9 cellular contexts compared by ENCODE assay signal in the genomic region with DNA sequence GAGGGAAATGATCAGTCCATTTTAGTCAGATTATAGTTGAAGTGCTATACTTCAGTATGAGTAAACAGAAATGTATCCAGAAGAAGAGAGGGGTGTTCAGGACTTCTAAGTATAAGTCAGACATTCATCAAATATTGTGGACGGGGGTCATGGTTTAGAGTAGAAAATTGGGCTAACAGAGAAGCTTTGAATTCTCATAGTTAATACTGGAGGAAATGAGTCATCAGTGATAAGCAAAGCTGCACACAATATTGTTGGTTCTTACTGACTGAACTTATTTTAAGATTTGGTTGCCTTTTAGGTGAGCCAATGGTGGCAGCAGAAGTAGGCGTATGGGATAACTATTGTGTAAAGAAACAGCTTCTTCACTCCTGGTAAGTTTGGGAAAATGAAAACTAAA. TPM values are rescaled to one million over a fixed set of nuclear protein-coding genes. Genes with fewer than 3 reads are reported as not detected.
A peak's percentile ranks its signal among the peaks of the same experiment; 100 is the strongest.
DNase-seq lines count a peak whose midpoint lies in the region; ATAC-seq and TF ChIP-seq lines count a peak whose summit lies in the region.
"Had no signal": no experiment of that assay in that cellular context is flagged by ENCODE, and none has a peak within 500 bp of the region (broad histone marks: within the 10 kb centered on the region; RNA-seq: fewer than 3 reads in every experiment).

No MANE protein-coding gene starts in this region.

- ATAC-seq in HG03565 (IDR thresholded peaks at IDR 0.05; ENCODE audit: unreplicated experiment) (no peak), GM21367 (IDR thresholded peaks at IDR 0.05; ENCODE audit: unreplicated experiment) (no peak)

- DNase-seq in DMS53 (lab: John Stamatoyannopoulos, UW) (peak; percentile 41), DMS53 treated with DMSO at 0.1 percent for 48 hours (lab: John Stamatoyannopoulos, UW; ENCODE audit: unreplicated experiment) (no peak), PC-9 (peak in 1 of 2 experiments; percentile 80), brain microvascular endothelial cell (peak; percentile 69), osteoblast (ENCODE audit: insufficient read length, low spot score, missing footprints) (peak; percentile 86), NCI-H526 treated with DMSO at 0.1 percent for 48 hours (lab: John Stamatoyannopoulos, UW) (no peak)

- BruUV-seq in PC-9 (replicated peaks; lab: Mats Ljungman, UMichigan): no TSS peak

- H3K27me3 ChIP-seq in PC-9 (ENCODE audit: insufficient read depth, low read depth): no peaks in the 10 kb centered on the region
- no peaks in the 10 kb centered on the region for H3K27me3 ChIP-seq in brain microvascular endothelial cell (replicated peaks)
- H3K27me3 ChIP-seq in osteoblast (ENCODE audit: insufficient read depth, low read length): no peaks in the 10 kb centered on the region
- H3K27me3 ChIP-seq: neural progenitor cell had no signal

- POLR2A ChIA-PET in PC-9 (lab: Charles Lee; ENCODE audit: unreplicated experiment): interaction anchor here (0.6 to 5.7 kb wide), 6 partner anchors 8 to 929 kb away, joined by 3 to 63 read pairs (median 4); partner anchors contain the start of genes CCT6A and PSPH

- H4K20me1 ChIP-seq in PC-9 (ENCODE audit: insufficient read depth) (peaks cover 44% of the 10 kb centered on the region), osteoblast (ENCODE audit: insufficient read depth, low read length) (no peaks in the 10 kb centered on the region)

- in situ Hi-C loops in brain microvascular endothelial cell (cut with HindIII; ENCODE audit: low pct_ligation_motif_present, low sequenced_read_pairs): no loop called here

- H3K4me3 ChIP-seq in PC-9 (no peak overlapping the region), brain microvascular endothelial cell (ENCODE audit: low read depth, low read length) (no peak overlapping the region), osteoblast (ENCODE audit: insufficient read depth, low read length) (no peak overlapping the region)
- H3K4me3 ChIP-seq: neural progenitor cell had no signal

- H2AFZ ChIP-seq in PC-9 (no peak overlapping the region), osteoblast (ENCODE audit: low read length) (no peak overlapping the region)
- H2AFZ ChIP-seq: neural progenitor cell had no signal

- H3K36me3 ChIP-seq in PC-9 (ENCODE audit: low read depth): peaks cover 60% of the 10 kb centered on the region
- H3K36me3 ChIP-seq in brain microvascular endothelial cell (replicated peaks): peaks cover 48% of the 10 kb centered on the region
- peaks cover 57% of the 10 kb centered on the region for H3K36me3 ChIP-seq in osteoblast (ENCODE audit: insufficient read depth, low read length)

- H3K79me2 ChIP-seq in PC-9 (ENCODE audit: low read depth) (peaks cover 59% of the 10 kb centered on the region), osteoblast (ENCODE audit: insufficient read depth, low read length) (peaks cover 27% of the 10 kb centered on the region)

- H3K27ac ChIP-seq in PC-9 (peak overlapping the region; percentile 71), brain microvascular endothelial cell (peak overlapping the region; percentile 88), osteoblast (ENCODE audit: low read depth, low read length) (peak overlapping the region; percentile 89)
- H3K27ac ChIP-seq: neural progenitor cell had no signal

- H3K4me2 ChIP-seq in PC-9: peak overlapping the region; percentile 80
- peak overlapping the region; percentile 47 for H3K4me2 ChIP-seq in osteoblast (ENCODE audit: insufficient read depth, low read length)
- H3K4me2 ChIP-seq: neural progenitor cell had no signal

- intact Hi-C loops in PC-9 (cut with micrococcal nuclease; ENCODE audit: unreplicated experiment): loop anchor here (5.0 kb wide), 2 partner anchors 45 to 505 kb away; partner anchors contain the start of gene CHCHD2

- CTCF ChIA-PET in PC-9 (lab: Charles Lee): interaction anchor here (1.1 kb wide), 1 partner anchor 11 kb away, joined by 3 read pairs; the partner anchor contains the start of genes CCT6A and PSPH

- TF ChIP-seq CTCF in PC-9 (conservative IDR thresholded peaks at IDR 0.05) (no peak), brain microvascular endothelial cell (IDR thresholded peaks at IDR 0.05; ENCODE audit: low read depth, low read length, missing control alignments) (no peak), osteoblast (IDR thresholded peaks at IDR 0.05; ENCODE audit: extremely low read depth, low read depth, low read length) (no peak)

- H3K9me3 ChIP-seq in PC-9 (ENCODE audit: insufficient read depth, low read depth): no peaks in the 10 kb centered on the region
- no peaks in the 10 kb centered on the region for H3K9me3 ChIP-seq in osteoblast (ENCODE audit: low read depth, low read length)

- H3K9me2 ChIP-seq in PC-9 (ENCODE audit: insufficient read depth): no peaks in the 10 kb centered on the region

- H3F3A ChIP-seq in PC-9 (ENCODE audit: insufficient read depth, low read depth): peaks cover 83% of the 10 kb centered on the region

- H3K4me1 ChIP-seq in PC-9 (replicated peaks; ENCODE audit: insufficient read depth) (peaks cover 67% of the 10 kb centered on the region), osteoblast (ENCODE audit: insufficient read depth, low read length) (peaks cover 29% of the 10 kb centered on the region)
- H3K4me1 ChIP-seq: neural progenitor cell had no signal

RNA-seq across cellular contexts. Expression of gene SUMF2, which starts 1.7 kb away (rescaled TPM):
- total RNA-seq in PC-9 (2021) (256 and 305 TPM in 2 replicates), osteoblast (230 and 231 TPM in 2 replicates)

RNA-seq across cellular contexts. Expression of gene CCT6A, which starts 10.8 kb away (rescaled TPM):
- 308 and 323 TPM in 2 replicates for total RNA-seq in PC-9 (2021)
- 130 and 141 TPM in 2 replicates for total RNA-seq in osteoblast

RNA-seq across cellular contexts. Expression of gene PSPH, which starts 11.1 kb away (rescaled TPM):
- 89.5 and 103 TPM in 2 replicates for total RNA-seq in PC-9 (2021)
- 45.4 and 49.9 TPM in 2 replicates for total RNA-seq in osteoblast

RNA-seq across cellular contexts. Expression of gene PHKG1, which starts 30.4 kb away (rescaled TPM):
- total RNA-seq in PC-9 (2021) (2.7 and 3.9 TPM in 2 replicates), osteoblast (1.8 and 2.1 TPM in 2 replicates)

RNA-seq across cellular contexts. Expression of gene CHCHD2, which starts 43.9 kb away (rescaled TPM):
- 978 and 1,041 TPM in 2 replicates for total RNA-seq in PC-9 (2021)
- total RNA-seq in osteoblast: 183 and 202 TPM in 2 replicates

Comparison
In these comparisons a context has a peak if more than half of its experiments do, and no peak if none do; other contexts are left out.
1. DNase-seq: peak in DMS53 (single experiment), brain microvascular endothelial cell (single experiment) and osteoblast (single experiment); none in DMS53 treated with DMSO at 0.1 percent for 48 hours (single experiment) and NCI-H526 treated with DMSO at 0.1 percent for 48 hours (single experiment).
2. Peak in every context shown above with its lines, with median percentiles within 50 percentile points of each other: H3K27ac ChIP-seq.